Comparison of ENCODE assay signal across 8 cellular contexts in the genomic region with DNA sequence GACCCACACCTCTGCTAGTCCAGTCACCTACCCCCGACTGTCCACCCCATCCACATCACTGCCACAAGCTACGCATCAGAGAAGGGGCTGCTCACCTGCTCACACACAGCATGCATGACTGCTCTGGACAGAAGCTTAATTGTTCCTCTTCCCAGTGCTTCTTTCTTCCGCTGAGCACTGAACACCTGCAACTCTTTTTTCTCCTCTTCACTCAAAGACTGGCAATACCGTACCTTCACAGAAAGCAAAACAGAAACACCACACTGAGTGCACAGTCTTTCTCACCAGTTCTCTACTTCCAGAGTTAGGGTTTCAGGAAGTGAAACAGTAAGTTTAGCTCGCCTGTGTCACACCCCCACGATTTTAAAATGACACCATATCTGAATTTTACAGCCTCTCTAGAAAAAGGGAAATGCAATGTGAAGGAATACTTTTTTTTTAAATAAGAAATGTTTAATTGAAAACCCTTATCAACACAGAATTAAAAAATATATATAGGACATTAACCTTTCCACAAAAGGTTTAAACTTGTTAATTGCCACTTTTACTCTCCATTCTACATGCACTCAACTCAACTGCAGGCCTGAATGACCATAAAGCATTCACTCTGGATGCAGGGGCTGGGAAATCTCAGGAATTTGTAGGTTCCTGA.
DNase-seq lines count a peak whose midpoint lies in the region; ATAC-seq and TF ChIP-seq lines count a peak whose summit lies in the region.
"Had no signal": no experiment of that assay in that cellular context is flagged by ENCODE, and none has a peak within 500 bp of the region (broad histone marks: within the 10 kb centered on the region; RNA-seq: fewer than 3 reads in every experiment).

No MANE protein-coding gene starts in this region.

- no peak overlapping the region for H2BK120ac ChIP-seq in IMR-90 (ENCODE audit: low read depth, low read length)

- H3K9me3 Mint-ChIP-seq in central memory CD8-positive, alpha-beta T cell, result no peaks in the 10 kb centered on the region

- POLR2A ChIA-PET in IMR-90 (lab: Charles Lee; ENCODE audit: unreplicated experiment), result no interaction called here
- POLR2A ChIA-PET in PC-9 (lab: Charles Lee; ENCODE audit: unreplicated experiment), result no interaction called here

- no peak for TF ChIP-seq EP300 in gastroesophageal sphincter (IDR thresholded peaks at IDR 0.05)

- no peak overlapping the region for H3K4me2 ChIP-seq in IMR-90 (ENCODE audit: low read depth, low read length)
- H3K4me2 ChIP-seq in PC-9, result no peak overlapping the region

- peaks cover 3 to 54% of the 10 kb centered on the region in 2 experiments; a peak in 3 of 4 replicates for H3K79me1 ChIP-seq in IMR-90 (ENCODE audit: low read depth in 1 of 2, low read length in 2 of 2)

- peak; percentile 97 for ATAC-seq in GM18517 (IDR thresholded peaks at IDR 0.05; ENCODE audit: unreplicated experiment)
- ATAC-seq in GM21526 (IDR thresholded peaks at IDR 0.05; ENCODE audit: low FRiP score, unreplicated experiment), result peak; percentile 98
- no peak for ATAC-seq in IMR-90 (ENCODE audit: low read depth)
- peak; percentile 59 for ATAC-seq in central memory CD8-positive, alpha-beta T cell (replicated peaks; ENCODE audit: extremely low read depth, poor library complexity, severe bottlenecking)
- no peak for ATAC-seq in gastroesophageal sphincter

- no peak for TF ChIP-seq RAD21 in IMR-90 (IDR thresholded peaks at IDR 0.05; ENCODE audit: low read length)

- H4K20me1 ChIP-seq in IMR-90 (ENCODE audit: insufficient read depth, low read length) (peaks cover 3% of the 10 kb centered on the region; the same call in 1 of the 2 replicates), PC-9 (ENCODE audit: insufficient read depth) (no peaks in the 10 kb centered on the region)

- H2BK15ac ChIP-seq in IMR-90 (ENCODE audit: low read depth, low read length), result no peak overlapping the region

- no peak overlapping the region for H2AK5ac ChIP-seq in IMR-90 (ENCODE audit: low read depth, low read length)

- no peak overlapping the region for H3K9ac ChIP-seq in IMR-90 (ENCODE audit: low read depth, low read length)

- no peak overlapping the region for H2BK20ac ChIP-seq in IMR-90 (ENCODE audit: low read depth, low read length)

- H3K4me3 Mint-ChIP-seq in central memory CD8-positive, alpha-beta T cell, result peak overlapping the region; percentile 46

- no peak overlapping the region; the same call in 1 of the 2 replicates for H3K23ac ChIP-seq in IMR-90 (ENCODE audit: low read depth, low read length)

- no peak overlapping the region for H2BK5ac ChIP-seq in IMR-90 (ENCODE audit: low read depth, low read length, poor library complexity, severe bottlenecking)

- no peak overlapping the region for H4K91ac ChIP-seq in IMR-90 (ENCODE audit: insufficient read depth, low read depth, low read length)

- no peak overlapping the region for H3K18ac ChIP-seq in IMR-90 (ENCODE audit: low read depth, low read length)

- dilution Hi-C loops in IMR-90 (cut with HindIII; ENCODE audit: low sequenced_read_pairs, unreplicated experiment), result no loop called here

- H3K36me3 ChIP-seq in IMR-90 (ENCODE audit: control insufficient read depth, insufficient read depth, low read length) (peaks cover 26% of the 10 kb centered on the region), gastroesophageal sphincter (peaks cover 0 to 51% of the 10 kb centered on the region in 2 donors), PC-9 (ENCODE audit: low read depth) (no peaks in the 10 kb centered on the region)

- H3K4me1 ChIP-seq in IMR-90 (ENCODE audit: control insufficient read depth, insufficient read depth, low read length) (peaks cover 8% of the 10 kb centered on the region), gastroesophageal sphincter (peaks cover 0 to 44% (median 4%) of the 10 kb centered on the region in 3 donors), PC-9 (replicated peaks; ENCODE audit: insufficient read depth) (peaks cover 21% of the 10 kb centered on the region)

- H3K27me3 ChIP-seq in IMR-90 (ENCODE audit: control insufficient read depth, insufficient read depth, low read length), result no peaks in the 10 kb centered on the region
- H3K27me3 ChIP-seq in gastroesophageal sphincter, result no peaks in the 10 kb centered on the region
- H3K27me3 ChIP-seq in PC-9 (ENCODE audit: insufficient read depth, low read depth), result no peaks in the 10 kb centered on the region
- H3K27me3 ChIP-seq: heart left ventricle had no signal

- whole genome bisulfite sequencing in IMR-90 (ENCODE audit: extremely low coverage in 2 of 2, insufficient read length in 1 of 2), 2 experiments, result 100% methylated on average over 2 of the region's 6 CpGs; no CpG with 5 or more reads in 1 of the 2 experiments
- WGBS in gastroesophageal sphincter (ENCODE audit: low coverage in 1 of 2), 2 donors, result 60 to 81% methylated on average over 2 to 4 of the region's 6 CpGs

- CTCF ChIA-PET in IMR-90 (lab: Yijun Ruan, JAX) (no interaction called here), PC-9 (lab: Charles Lee) (no interaction called here)

- H3K27me3 Mint-ChIP-seq in central memory CD8-positive, alpha-beta T cell, result peaks cover 80% of the 10 kb centered on the region

- H4K5ac ChIP-seq in IMR-90 (ENCODE audit: low read depth, low read length), result no peak overlapping the region

- TF ChIP-seq POLR2A in IMR-90 (IDR thresholded peaks at IDR 0.05; ENCODE audit: low read depth, low read length), result no peak
- TF ChIP-seq POLR2A in gastroesophageal sphincter (IDR thresholded peaks at IDR 0.05), result no peak

- H2AFZ ChIP-seq in IMR-90 (replicated peaks; ENCODE audit: low read length, poor library complexity) (no peak overlapping the region), PC-9 (no peak overlapping the region)

- DNase-seq in IMR-90 (no peak), PC-9 (no peak), islet precursor cell (no peak)
- no peak for DNase-seq in central memory CD8-positive, alpha-beta T cell (ENCODE audit: low spot score in 2 of 2)
- DNase-seq: heart left ventricle had no signal

- in situ Hi-C loops in IMR-90 (cut with MboI; ENCODE audit: low sequenced_read_pairs), result no loop called here

- H3K79me2 ChIP-seq in PC-9 (ENCODE audit: low read depth), result no peaks in the 10 kb centered on the region

- TF ChIP-seq CTCF in IMR-90 (conservative IDR thresholded peaks at IDR 0.05; ENCODE audit: low read depth, low read length) (no peak), gastroesophageal sphincter (IDR thresholded peaks at IDR 0.05) (no peak), PC-9 (conservative IDR thresholded peaks at IDR 0.05) (no peak)

- no peak overlapping the region for H2AK9ac ChIP-seq in IMR-90 (replicated peaks; ENCODE audit: low read depth, low read length, poor library complexity)

- no peak overlapping the region for H3K56ac ChIP-seq in IMR-90 (ENCODE audit: extremely low read depth, insufficient read depth, low read length)

- H3K9me2 ChIP-seq in PC-9 (ENCODE audit: insufficient read depth), result no peaks in the 10 kb centered on the region

- BruUV-seq in IMR-90 (replicated peaks; lab: Mats Ljungman, UMichigan), result no TSS peak
- no TSS peak for BruUV-seq in PC-9 (replicated peaks; lab: Mats Ljungman, UMichigan)

- intact Hi-C loops in IMR-90 (cut with micrococcal nuclease), result no loop called here
- intact Hi-C loops in PC-9 (cut with micrococcal nuclease; ENCODE audit: unreplicated experiment), result no loop called here

- H3K9me1 ChIP-seq in IMR-90 (ENCODE audit: insufficient read depth, low read length), result peaks cover 11% of the 10 kb centered on the region; the same call in 1 of the 2 replicates

- 0 out of 2 replicates have a peak overlapping the region, but pooled peaks have one; percentile 21 for H3K14ac ChIP-seq in IMR-90 (replicated peaks; ENCODE audit: low read depth, low read length)

- peaks cover 2% of the 10 kb centered on the region for H3K36me3 Mint-ChIP-seq in central memory CD8-positive, alpha-beta T cell (ENCODE audit: insufficient read depth)

- H3K4me1 Mint-ChIP-seq in central memory CD8-positive, alpha-beta T cell, result peaks cover 7% of the 10 kb centered on the region

- H3K9me3 ChIP-seq in IMR-90 (ENCODE audit: control insufficient read depth, insufficient read depth, low read length), result no peaks in the 10 kb centered on the region
- H3K9me3 ChIP-seq in gastroesophageal sphincter, result no peaks in the 10 kb centered on the region
- no peaks in the 10 kb centered on the region for H3K9me3 ChIP-seq in PC-9 (ENCODE audit: insufficient read depth, low read depth)
- H3K9me3 ChIP-seq: heart left ventricle had no signal

- no peak overlapping the region for H3K4me3 ChIP-seq in IMR-90 (ENCODE audit: insufficient read depth, low read depth, low read length)
- peak overlapping the region in 1 of 2 donors; percentile 3 for H3K4me3 ChIP-seq in gastroesophageal sphincter
- no peak overlapping the region for H3K4me3 ChIP-seq in PC-9

- H3F3A ChIP-seq in PC-9 (ENCODE audit: insufficient read depth, low read depth), result peaks cover 6% of the 10 kb centered on the region; the same call in 1 of the 2 replicates

- no peak overlapping the region for H3K27ac ChIP-seq in IMR-90 (ENCODE audit: insufficient read depth, low read length)
- H3K27ac ChIP-seq in gastroesophageal sphincter, result peak overlapping the region in 2 of 4 donors; percentile 9 to 48
- no peak overlapping the region for H3K27ac ChIP-seq in PC-9

- H3K4ac ChIP-seq in IMR-90 (ENCODE audit: low read depth, low read length), result no peak overlapping the region

- H4K8ac ChIP-seq in IMR-90 (ENCODE audit: low read depth in 2 of 2, low read length in 2 of 2), result 0 out of 4 replicates have a peak overlapping the region, but pooled peaks of 1 of the 2 experiments have one; percentile 16

- H3K27ac Mint-ChIP-seq in central memory CD8-positive, alpha-beta T cell (ENCODE audit: low read depth), result no peak overlapping the region

TF ChIP-seq in IMR-90, 13 proteins besides CTCF, POLR2A, EP300 and RAD21:
- no peak for TF ChIP-seq RFX5 (IDR thresholded peaks at IDR 0.05; ENCODE audit: low read depth, low read length)
- TF ChIP-seq, protein P1, sequence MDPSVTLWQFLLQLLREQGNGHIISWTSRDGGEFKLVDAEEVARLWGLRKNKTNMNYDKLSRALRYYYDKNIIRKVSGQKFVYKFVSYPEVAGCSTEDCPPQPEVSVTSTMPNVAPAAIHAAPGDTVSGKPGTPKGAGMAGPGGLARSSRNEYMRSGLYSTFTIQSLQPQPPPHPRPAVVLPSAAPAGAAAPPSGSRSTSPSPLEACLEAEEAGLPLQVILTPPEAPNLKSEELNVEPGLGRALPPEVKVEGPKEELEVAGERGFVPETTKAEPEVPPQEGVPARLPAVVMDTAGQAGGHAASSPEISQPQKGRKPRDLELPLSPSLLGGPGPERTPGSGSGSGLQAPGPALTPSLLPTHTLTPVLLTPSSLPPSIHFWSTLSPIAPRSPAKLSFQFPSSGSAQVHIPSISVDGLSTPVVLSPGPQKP (IDR thresholded peaks at IDR 0.05; ENCODE audit: borderline replicate concordance, low read depth, low read length), result no peak
- TF ChIP-seq CHD1 (IDR thresholded peaks at IDR 0.05; ENCODE audit: low read depth, low read length), result no peak

Comparison
In these comparisons a context has a peak if more than half of its experiments do, and no peak if none do; other contexts are left out.
1. ATAC-seq: peak in GM18517 (single experiment), GM21526 (single experiment) and central memory CD8-positive, alpha-beta T cell (single experiment); none in IMR-90 (single experiment) and gastroesophageal sphincter (single experiment).